ENCODE assay signal across 14 cellular contexts in the genomic region with DNA sequence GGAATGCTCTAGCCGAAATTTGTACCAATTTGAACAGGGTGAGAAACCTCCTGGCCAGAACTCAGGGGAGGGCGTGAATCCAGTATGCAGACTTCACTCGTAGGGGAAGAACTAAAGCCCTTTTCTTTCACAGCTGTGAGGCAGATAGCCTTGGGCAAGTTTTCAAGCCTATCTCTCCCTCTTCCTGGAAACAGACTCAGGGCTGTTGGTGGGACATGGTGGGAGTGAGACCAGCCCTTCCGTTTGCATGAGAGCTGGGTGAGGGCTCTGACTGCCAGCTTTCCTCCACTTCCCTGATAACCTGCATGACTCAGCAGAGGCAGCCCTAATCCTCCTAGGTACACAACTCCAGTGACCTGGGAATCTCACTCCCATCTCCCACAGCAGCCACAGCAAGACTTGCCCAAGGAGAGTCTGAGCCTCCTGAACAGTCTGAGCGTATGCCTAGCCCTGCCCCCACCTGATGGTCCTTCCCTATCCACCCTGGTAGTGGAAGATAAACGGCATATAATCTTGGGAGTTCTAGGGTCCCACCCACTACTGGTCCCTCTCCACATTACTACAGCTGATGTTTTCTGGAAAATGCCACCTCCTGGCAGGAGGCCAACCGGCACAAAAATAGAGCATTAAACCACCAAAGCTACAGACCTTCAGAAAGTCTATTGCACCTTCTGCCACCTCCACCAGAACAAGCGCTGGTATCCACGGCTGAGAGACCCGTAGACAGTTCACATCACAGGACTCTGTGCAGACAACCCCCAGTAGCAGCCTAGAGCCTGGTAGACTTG.
DNase-seq lines count a peak whose midpoint lies in the region; ATAC-seq and TF ChIP-seq lines count a peak whose summit lies in the region.
"Had no signal": no experiment of that assay in that cellular context is flagged by ENCODE, and none has a peak within 500 bp of the region (broad histone marks: within the 10 kb centered on the region; RNA-seq: fewer than 3 reads in every experiment).

No MANE protein-coding gene starts in this region.

- H3K4me3 ChIP-seq in Panc1 (ENCODE audit: low read depth in 2 of 2, low read length in 2 of 2) (no peak overlapping the region), epithelial cell of esophagus (ENCODE audit: low read length) (no peak overlapping the region), trophoblast cell (ENCODE audit: low read depth, low read length) (no peak overlapping the region)
- H3K4me3 ChIP-seq in CD8-positive, alpha-beta T cell (ENCODE audit: low read depth, low read length) = no peak overlapping the region
- H3K4me3 ChIP-seq: ovary had no signal

- H3K4ac ChIP-seq in trophoblast cell (ENCODE audit: low read depth, low read length) = no peak overlapping the region

- H3K27me3 ChIP-seq in Panc1 (ENCODE audit: control insufficient read depth, insufficient read depth, low read length) (no peaks in the 10 kb centered on the region), trophoblast cell (ENCODE audit: insufficient read depth, low read length) (no peaks in the 10 kb centered on the region)
- no peaks in the 10 kb centered on the region for H3K27me3 ChIP-seq in CD8-positive, alpha-beta T cell (ENCODE audit: insufficient read depth, low read length)
- H3K27me3 ChIP-seq: ovary had no signal

- H3K9me3 ChIP-seq in Panc1 (ENCODE audit: control insufficient read depth, insufficient read depth, low read depth, low read length) = no peaks in the 10 kb centered on the region; the same call in 1 of the 2 replicates
- H3K9me3 ChIP-seq in trophoblast cell (ENCODE audit: insufficient read depth, low read depth, low read length) = no peaks in the 10 kb centered on the region
- H3K9me3 ChIP-seq in CD8-positive, alpha-beta T cell (ENCODE audit: low read length) = peaks cover 1% of the 10 kb centered on the region
- H3K9me3 ChIP-seq: ovary had no signal

- no peak overlapping the region for H2BK5ac ChIP-seq in trophoblast cell (ENCODE audit: low read depth, low read length, poor library complexity)

- no peak overlapping the region for H2BK120ac ChIP-seq in trophoblast cell (ENCODE audit: insufficient read depth, low read length, poor library complexity)

- POLR2A ChIA-PET in Panc1 (lab: Charles Lee) = no interaction called here
- POLR2A ChIA-PET in CD8-positive, alpha-beta T cell (lab: Charles Lee) = interaction anchor here (1.6 kb wide), 1 partner anchor 23 kb away, joined by 3 read pairs; no protein-coding TSS in a partner anchor

- no peaks in the 10 kb centered on the region for H3K79me2 ChIP-seq in trophoblast cell (ENCODE audit: control insufficient read depth, insufficient read depth, low read length, poor library complexity)

- peaks cover 41% of the 10 kb centered on the region for H3K36me3 Mint-ChIP-seq in activated naive CD8-positive, alpha-beta T cell
- H3K36me3 Mint-ChIP-seq in activated naive CD8-positive, alpha-beta T cell treated with anti-CD3 and anti-CD28 coated beads for 36 hours = peaks cover 67% of the 10 kb centered on the region
- peaks cover 54% of the 10 kb centered on the region for H3K36me3 Mint-ChIP-seq in CD8-positive, alpha-beta T cell

- peak overlapping the region; percentile 33 for H2BK12ac ChIP-seq in trophoblast cell (ENCODE audit: low read length)

- H3K4me2 ChIP-seq in trophoblast cell (ENCODE audit: low read length) = no peak overlapping the region

- no CpG with 5 or more reads among the region's 10 CpGs for WGBS in trophoblast cell (ENCODE audit: extremely low coverage, insufficient coverage, insufficient read length)

- H3K9ac ChIP-seq in trophoblast cell (ENCODE audit: low read length) = no peak overlapping the region

- peaks cover 54% of the 10 kb centered on the region for H3K4me1 Mint-ChIP-seq in activated naive CD8-positive, alpha-beta T cell (ENCODE audit: low read depth)
- peaks cover 11% of the 10 kb centered on the region for H3K4me1 Mint-ChIP-seq in activated naive CD8-positive, alpha-beta T cell treated with anti-CD3 and anti-CD28 coated beads for 36 hours
- peaks cover 16% of the 10 kb centered on the region for H3K4me1 Mint-ChIP-seq in CD8-positive, alpha-beta T cell (ENCODE audit: low read depth)

- DNase-seq in activated naive CD8-positive, alpha-beta T cell treated with anti-CD3 and anti-CD28 coated beads for 36 hours = no peak
- no peak for DNase-seq in Panc1 (ENCODE audit: low read depth, low spot score)
- peak; percentile 43 for DNase-seq in epithelial cell of esophagus (ENCODE audit: low read depth)
- DNase-seq in trophoblast cell = no peak
- no peak for DNase-seq in activated naive CD4-positive, alpha-beta T cell treated with anti-CD3 and anti-CD28 coated beads, Interleukin-2, amount 50 U/mL, for 16 hours
- DNase-seq in CD8-positive, alpha-beta T cell = no peak
- DNase-seq in COR-L47 (lab: John Stamatoyannopoulos, UW) = no peak
- DNase-seq: activated CD4-positive, alpha-beta T cell treated with anti-CD3 and anti-CD28 coated beads, Interleukin-2, amount 50 U/mL, for 1 hour; activated T-cell treated with anti-CD3 and anti-CD28 coated beads, Interleukin-2, amount 50 U/mL, for 48 hours; NCI-H345; ovary; T-helper 1 cell had no signal

- H3K27ac ChIP-seq in Panc1 (ENCODE audit: low read length) = no peak overlapping the region
- no peak overlapping the region for H3K27ac ChIP-seq in trophoblast cell (ENCODE audit: low read depth, low read length)
- no peak overlapping the region for H3K27ac ChIP-seq in CD8-positive, alpha-beta T cell (ENCODE audit: low read depth, low read length)
- H3K27ac ChIP-seq: ovary had no signal

- H3K23ac ChIP-seq in trophoblast cell (ENCODE audit: low read length) = no peak overlapping the region

- peak overlapping the region; percentile 37 for H4K8ac ChIP-seq in trophoblast cell (ENCODE audit: low read depth, low read length)

- H3K4me3 Mint-ChIP-seq in activated naive CD8-positive, alpha-beta T cell = peak overlapping the region; percentile 72
- H3K4me3 Mint-ChIP-seq in activated naive CD8-positive, alpha-beta T cell treated with anti-CD3 and anti-CD28 coated beads for 36 hours = no peak overlapping the region
- H3K4me3 Mint-ChIP-seq in CD8-positive, alpha-beta T cell = no peak overlapping the region
- H3K4me3 Mint-ChIP-seq: dendritic cell treated with granulocyte-macrophage colony-stimulating factor and Interleukin-4, amounts not matched to agents 40 ng/mL and 50 ng/mL, for 4 days had no signal

- H2AFZ ChIP-seq in trophoblast cell (ENCODE audit: insufficient read depth, low read length, poor library complexity) = no peak overlapping the region

- H3K36me3 ChIP-seq in Panc1 (ENCODE audit: control insufficient read depth, insufficient read depth, low read length) = no peaks in the 10 kb centered on the region
- H3K36me3 ChIP-seq in trophoblast cell (ENCODE audit: control insufficient read depth in 1 of 2, insufficient read depth in 2 of 2, low read length in 2 of 2) = no peaks in the 10 kb centered on the region
- no peaks in the 10 kb centered on the region for H3K36me3 ChIP-seq in CD8-positive, alpha-beta T cell (ENCODE audit: insufficient read depth, low read length)
- H3K36me3 ChIP-seq: ovary had no signal

- intact Hi-C loops in Panc1 (cut with micrococcal nuclease; ENCODE audit: unreplicated experiment) = no loop called here
- intact Hi-C loops in CD8-positive, alpha-beta T cell (cut with DNase I, micrococcal nuclease) = no loop called here

- no peak for TF ChIP-seq CTCF in Panc1 (IDR thresholded peaks at IDR 0.05)
- no peak for TF ChIP-seq CTCF in epithelial cell of esophagus (IDR thresholded peaks at IDR 0.05; ENCODE audit: insufficient read depth, low read depth, low read length, missing control alignments)
- TF ChIP-seq CTCF in CD8-positive, alpha-beta T cell (IDR thresholded peaks at IDR 0.05) = no peak

- H3K9me3 Mint-ChIP-seq in activated naive CD8-positive, alpha-beta T cell (ENCODE audit: low read depth) = peaks cover 4% of the 10 kb centered on the region
- peaks cover 38% of the 10 kb centered on the region for H3K9me3 Mint-ChIP-seq in activated naive CD8-positive, alpha-beta T cell treated with anti-CD3 and anti-CD28 coated beads for 36 hours
- peaks cover 21% of the 10 kb centered on the region for H3K9me3 Mint-ChIP-seq in CD8-positive, alpha-beta T cell

- no peaks in the 10 kb centered on the region for H3K4me1 ChIP-seq in Panc1 (ENCODE audit: control insufficient read depth, insufficient read depth, low read length)
- H3K4me1 ChIP-seq in trophoblast cell (ENCODE audit: control insufficient read depth in 1 of 2, insufficient read depth in 2 of 2, low read length in 2 of 2) = peaks cover 6 to 9% of the 10 kb centered on the region in 2 experiments
- H3K4me1 ChIP-seq in CD8-positive, alpha-beta T cell (ENCODE audit: insufficient read depth, low read length) = no peaks in the 10 kb centered on the region

- H3K27me3 Mint-ChIP-seq in activated naive CD8-positive, alpha-beta T cell = no peaks in the 10 kb centered on the region
- H3K27me3 Mint-ChIP-seq in activated naive CD8-positive, alpha-beta T cell treated with anti-CD3 and anti-CD28 coated beads for 36 hours = no peaks in the 10 kb centered on the region
- H3K27me3 Mint-ChIP-seq in CD8-positive, alpha-beta T cell (ENCODE audit: low read depth) = no peaks in the 10 kb centered on the region
- H3K27me3 Mint-ChIP-seq: dendritic cell treated with granulocyte-macrophage colony-stimulating factor and Interleukin-4, amounts not matched to agents 40 ng/mL and 50 ng/mL, for 4 days had no signal

- ATAC-seq in Panc1 = peak; percentile 58; the same call in 1 of the 2 replicates
- ATAC-seq in CD8-positive, alpha-beta T cell = no peak

- H3K79me1 ChIP-seq in trophoblast cell (ENCODE audit: low read length) = no peaks in the 10 kb centered on the region

- H4K91ac ChIP-seq in trophoblast cell (ENCODE audit: low read depth, low read length) = no peak overlapping the region

- H3K27ac Mint-ChIP-seq in activated naive CD8-positive, alpha-beta T cell = peak overlapping the region; percentile 87
- no peak overlapping the region for H3K27ac Mint-ChIP-seq in activated naive CD8-positive, alpha-beta T cell treated with anti-CD3 and anti-CD28 coated beads for 36 hours
- H3K27ac Mint-ChIP-seq in CD8-positive, alpha-beta T cell = no peak overlapping the region
- H3K27ac Mint-ChIP-seq: dendritic cell treated with granulocyte-macrophage colony-stimulating factor and Interleukin-4, amounts not matched to agents 40 ng/mL and 50 ng/mL, for 4 days had no signal

- no TSS peak for BruUV-seq in Panc1 (replicated peaks; lab: Mats Ljungman, UMichigan)

- CTCF ChIA-PET in Panc1 (lab: Charles Lee) = no interaction called here
- CTCF ChIA-PET in CD8-positive, alpha-beta T cell (lab: Charles Lee) = interaction anchor here (0.7 to 1.4 kb wide), 2 partner anchors 34 to 148 kb away, joined by 3 read pairs; no protein-coding TSS in a partner anchor

- no peak overlapping the region for H4K12ac ChIP-seq in trophoblast cell (ENCODE audit: low read depth, low read length)

- no peak overlapping the region for H3K14ac ChIP-seq in trophoblast cell (ENCODE audit: low read length)

- H3K18ac ChIP-seq in trophoblast cell (ENCODE audit: low read length) = no peak overlapping the region

- in situ Hi-C loops in Panc1 (cut with HindIII; ENCODE audit: low pct_unique_long_range_greater_than_20kb, low sequenced_read_pairs) = no loop called here

- H2AK5ac ChIP-seq in trophoblast cell (ENCODE audit: low read length) = no peak overlapping the region
